Comparison of ENCODE assay signal across 1 cellular context in genomic region chr18:8801263-8801901, GRCh38.
TF ChIP-seq lines count a peak whose summit lies in the region.

No MANE protein-coding gene starts in this region.

TF ChIP-seq in H1, 55 proteins besides CTCF, POLR2A, EP300 and RAD21 (continued from another document):
- TF ChIP-seq CHD7 (IDR thresholded peaks at IDR 0.05; ENCODE audit: insufficient replicate concordance, low read length) (no peak), RNF2 (IDR thresholded peaks at IDR 0.05; ENCODE audit: borderline replicate concordance, low read depth, low read length, missing control alignments, poor library complexity, severe bottlenecking) (no peak), ATF3 (IDR thresholded peaks at IDR 0.05; ENCODE audit: insufficient read depth, low read depth, low read length) (no peak), CTBP2 (IDR thresholded peaks at IDR 0.05; ENCODE audit: borderline replicate concordance, insufficient read depth, insufficient read length, low read length) (no peak), NRF1 (IDR thresholded peaks at IDR 0.05; ENCODE audit: low read depth, low read length) (no peak), BCL11A (IDR thresholded peaks at IDR 0.05; ENCODE audit: low read depth in 2 of 2, low read length in 2 of 2) (no peak), TCF12 (IDR thresholded peaks at IDR 0.05; ENCODE audit: low read depth, low read length) (no peak)
